27 cellular contexts compared by ENCODE assay signal in genomic region chr1:176227579-176227978, GRCh38. TPM values are rescaled to one million over a fixed set of nuclear protein-coding genes. Genes with fewer than 3 reads are reported as not detected.
A peak's percentile ranks its signal among the peaks of the same experiment; 100 is the strongest.
DNase-seq lines count a peak whose midpoint lies in the region; ATAC-seq and TF ChIP-seq lines count a peak whose summit lies in the region.
"Had no signal": no experiment of that assay in that cellular context is flagged by ENCODE, and none has a peak within 500 bp of the region (broad histone marks: within the 10 kb centered on the region; RNA-seq: fewer than 3 reads in every experiment).

No MANE protein-coding gene starts in this region.

- H3K9me3 ChIP-seq in SK-N-SH = no peaks in the 10 kb centered on the region
- H3K9me3 ChIP-seq in A673 (ENCODE audit: low read depth, low read length, poor library complexity, severe bottlenecking) = no peaks in the 10 kb centered on the region
- H3K9me3 ChIP-seq: BE2C had no signal

- no peak overlapping the region for H3K4me2 ChIP-seq in SK-N-SH
- H3K4me2 ChIP-seq: KMS-11 had no signal

- no TSS peak for BruUV-seq in A673 (replicated peaks; lab: Mats Ljungman, UMichigan)

- WGBS in SK-N-SH (ENCODE audit: low lambda C conversion rate) = 44% methylated on average over 3 of the region's 3 CpGs

- H2AFZ ChIP-seq in SK-N-SH (ENCODE audit: low read depth) = no peak overlapping the region

- no peaks in the 10 kb centered on the region for H3F3A ChIP-seq in SK-N-SH (replicated peaks; ENCODE audit: insufficient read depth)

- CTCF ChIA-PET in SK-N-SH (lab: Yijun Ruan, JAX) = no interaction called here
- CTCF ChIA-PET in A673 (lab: Charles Lee) = no interaction called here

- TF ChIP-seq CTCF in SK-N-SH (IDR thresholded peaks at IDR 0.05) = no peak
- TF ChIP-seq CTCF in fibroblast of the aortic adventitia (IDR thresholded peaks at IDR 0.05; ENCODE audit: insufficient read depth, low read length) = no peak
- TF ChIP-seq CTCF in A673 (conservative IDR thresholded peaks at IDR 0.05; ENCODE audit: low read depth, low read length) = no peak

- no peak overlapping the region for H3K4me3 ChIP-seq in SK-N-SH (ENCODE audit: low read depth in 2 of 2, low read length in 1 of 2)
- no peak overlapping the region for H3K4me3 ChIP-seq in fibroblast of the aortic adventitia (ENCODE audit: low read depth, low read length)
- H3K4me3 ChIP-seq in A673 (ENCODE audit: low read depth, low read length, poor library complexity, severe bottlenecking) = no peak overlapping the region
- H3K4me3 ChIP-seq: SK-N-MC had no signal

- H3K4me1 ChIP-seq in SK-N-SH (ENCODE audit: control insufficient read depth in 1 of 2, insufficient read depth in 2 of 2, low read depth in 1 of 2, low read length in 1 of 2) = no peaks in the 10 kb centered on the region
- no peaks in the 10 kb centered on the region for H3K4me1 ChIP-seq in A673 (ENCODE audit: insufficient read depth, low read length, poor library complexity, severe bottlenecking)
- H3K4me1 ChIP-seq: BE2C had no signal

- no peaks in the 10 kb centered on the region for H4K20me1 ChIP-seq in SK-N-SH (ENCODE audit: insufficient read depth)

- H3K9me2 ChIP-seq in SK-N-SH = no peaks in the 10 kb centered on the region

- H3K79me2 ChIP-seq in SK-N-SH (ENCODE audit: insufficient read depth) = no peaks in the 10 kb centered on the region

- H3K27me3 ChIP-seq in SK-N-SH (ENCODE audit: insufficient read depth) (no peaks in the 10 kb centered on the region), A673 (replicated peaks; ENCODE audit: insufficient read depth, low read depth, low read length, poor library complexity) (no peaks in the 10 kb centered on the region)
- H3K27me3 ChIP-seq: BE2C had no signal

- H3K36me3 ChIP-seq in SK-N-SH (replicated peaks in 1 of 2; ENCODE audit: control insufficient read depth in 1 of 2, insufficient read depth in 2 of 2, low read length in 1 of 2) (no peaks in the 10 kb centered on the region), A673 (ENCODE audit: insufficient read depth, low read length, poor library complexity, severe bottlenecking) (no peaks in the 10 kb centered on the region)
- H3K36me3 ChIP-seq: BE2C had no signal

- intact Hi-C loops in A673 (cut with micrococcal nuclease; ENCODE audit: unreplicated experiment) = no loop called here

- POLR2A ChIA-PET in SK-N-SH (lab: Yijun Ruan, JAX) (no interaction called here), A673 (lab: Charles Lee; ENCODE audit: low non-redundant PET) (no interaction called here)

- H3K27ac ChIP-seq in SK-N-SH (ENCODE audit: low read depth in 2 of 2, low read length in 1 of 2) = no peak overlapping the region
- H3K27ac ChIP-seq in A673 (ENCODE audit: low read depth, low read length, poor library complexity, severe bottlenecking) = no peak overlapping the region
- H3K27ac ChIP-seq: 22Rv1, KMS-11, SK-N-MC had no signal

- TF ChIP-seq EP300 in SK-N-SH (IDR thresholded peaks at IDR 0.05; ENCODE audit: borderline replicate concordance in 1 of 2, low read depth in 1 of 2, low read length in 1 of 2) = no peak

- H3K9ac ChIP-seq in SK-N-SH = no peak overlapping the region
- H3K9ac ChIP-seq: KMS-11 had no signal

- ATAC-seq in SK-N-SH treated with all-trans-retinoic acid at 6 μM for 48 hours = peak; percentile 27; the same call in 1 of the 3 replicates
- no peak for ATAC-seq in GM19023 (IDR thresholded peaks at IDR 0.05; ENCODE audit: unreplicated experiment)
- ATAC-seq: HCT116 had no signal

- DNase-seq in SK-N-SH (no peak), M059J (ENCODE audit: low read depth) (peak; percentile 9), fibroblast of the aortic adventitia (ENCODE audit: low read depth) (peak; percentile 7), NCI-H2029 treated with DMSO at 0.1 percent for 48 hours (lab: John Stamatoyannopoulos, UW) (no peak), A673 (ENCODE audit: low spot score) (no peak)
- DNase-seq: ACHN; BE2C; CD8-positive, alpha-beta memory T cell; DMS 273 treated with DMSO at 0.1 percent for 48 hours; DMS79; EL; GDM1; NCI-H1048; NCI-H1417 treated with DMSO at 0.1 percent for 48 hours; NCI-H1694 treated with DMSO at 0.1 percent for 48 hours; NCI-H2081 treated with DMSO at 0.1 percent for 48 hours; NCI-H2171; NCI-H226; NCI-H510A; NCI-H69; SIG-M5 had no signal

- no peak for TF ChIP-seq RAD21 in SK-N-SH (IDR thresholded peaks at IDR 0.05; ENCODE audit: low read length)

TF ChIP-seq in SK-N-SH treated with all-trans-retinoic acid at 6 μM for 48 hours, 23 proteins besides CTCF, POLR2A, EP300 and RAD21 (continues in another document):
- TF ChIP-seq TSHZ2 (CRISPR knock-in tag; IDR thresholded peaks at IDR 0.05) (no peak), CREB5 (CRISPR knock-in tag; IDR thresholded peaks at IDR 0.05; ENCODE audit: low read depth) (no peak), SNAI2 (CRISPR knock-in tag; IDR thresholded peaks at IDR 0.05) (no peak), CSDC2 (CRISPR knock-in tag; IDR thresholded peaks at IDR 0.05) (no peak)

TF ChIP-seq in SK-N-SH, 30 proteins besides CTCF, POLR2A, EP300 and RAD21:
- TF ChIP-seq TCF12 (IDR thresholded peaks at IDR 0.05) (no peak), USF2 (IDR thresholded peaks at IDR 0.05; ENCODE audit: borderline replicate concordance, low read depth, low read length) (no peak), FOXJ3 (CRISPR knock-in tag; IDR thresholded peaks at IDR 0.05) (no peak), ZBTB33 (IDR thresholded peaks at IDR 0.05; ENCODE audit: borderline replicate concordance, low read depth) (no peak), TEAD4 (IDR thresholded peaks at IDR 0.05; ENCODE audit: borderline replicate concordance, insufficient read depth) (no peak), RXRA (IDR thresholded peaks at IDR 0.05; ENCODE audit: borderline replicate concordance, low read depth) (no peak), MAX (IDR thresholded peaks at IDR 0.05; ENCODE audit: low read depth) (no peak), FOSL2 (IDR thresholded peaks at IDR 0.05; ENCODE audit: borderline replicate concordance, low read depth) (no peak)
TF ChIP-seq in SK-N-SH: peak in this region for 0.

RNA-seq across cellular contexts. Expression of gene COP1, which starts 20.5 kb away (rescaled TPM):
- 10.3 and 13.2 TPM in 2 replicates for polyA plus RNA-seq in SK-N-SH (2012; rRNA removed)
- polyA plus RNA-seq in SK-N-SH (2012; cell fraction: cytosol; rRNA removed) = 15.6 and 18.6 TPM in 2 replicates
- 9.5 and 9.7 TPM in 2 replicates for polyA plus RNA-seq in SK-N-SH (2012; cell fraction: nucleus; rRNA removed)
- 42.6 and 46.1 TPM in 2 replicates for total RNA-seq in M059J (2014; rRNA removed; shearing (Covaris generic))
- total RNA-seq in fibroblast of the aortic adventitia (ENCODE audit: low replicate concordance) (56.6 and 177 TPM in 2 replicates), A673 (2021) (35.8 and 37.5 TPM in 2 replicates)

Comparison
In these comparisons a context has a peak if more than half of its experiments do, and no peak if none do; other contexts are left out.
1. DNase-seq: peak in M059J (single experiment) and fibroblast of the aortic adventitia (single experiment); none in SK-N-SH (single experiment), NCI-H2029 treated with DMSO at 0.1 percent for 48 hours (single experiment) and A673 (single experiment).